In the genomic region with DNA sequence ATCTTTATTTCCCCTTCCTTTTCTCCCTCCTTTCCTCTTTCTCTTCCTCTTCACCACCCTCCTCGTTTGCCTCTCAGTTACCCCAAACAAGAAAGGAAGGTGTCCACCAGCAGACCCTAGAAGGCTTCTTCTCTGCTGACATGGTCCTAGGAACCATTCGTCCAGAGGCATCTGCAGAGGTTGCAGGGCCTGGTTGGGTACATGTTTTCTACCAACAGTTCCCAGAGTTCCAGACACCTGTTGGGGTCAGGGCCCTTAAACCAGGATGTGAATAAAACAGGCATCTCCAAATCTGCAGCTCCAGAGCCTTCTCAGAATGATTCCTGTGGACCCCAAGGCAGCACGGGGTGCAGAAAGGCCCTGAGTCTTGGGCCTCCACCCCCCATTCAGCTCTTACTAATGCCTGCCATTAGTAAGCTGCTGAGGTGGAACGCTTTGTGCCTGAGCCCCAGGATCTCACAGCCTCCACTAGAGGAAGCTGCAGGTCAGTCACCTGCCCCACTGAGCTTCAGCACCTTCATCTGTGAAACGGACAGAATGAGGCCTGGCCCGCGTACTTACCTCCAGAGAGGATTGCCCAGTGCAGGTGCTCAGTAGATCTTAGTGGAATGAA, we compare ENCODE assay signal across 14 cellular contexts.
"Had no signal": no experiment of that assay in that cellular context is flagged by ENCODE, and none has a peak within 500 bp of the region (broad histone marks: within the 10 kb centered on the region; RNA-seq: fewer than 3 reads in every experiment).

No MANE protein-coding gene starts in this region.

- H3K36me3 Mint-ChIP-seq: activated CD4-positive, alpha-beta memory T cell treated with anti-CD3 and anti-CD28 coated beads for 36 hours; brain; naive thymus-derived CD8-positive, alpha-beta T cell had no signal

- H3K4me1 Mint-ChIP-seq: brain; naive thymus-derived CD8-positive, alpha-beta T cell had no signal

- DNase-seq: activated CD4-positive, alpha-beta memory T cell treated with anti-CD3 and anti-CD28 coated beads for 36 hours; activated naive CD4-positive, alpha-beta T cell treated with anti-CD3 and anti-CD28 coated beads for 36 hours; activated T-cell treated with anti-CD3 and anti-CD28 coated beads, Interleukin-2, amount 50 U/mL, for 4 hours; anterior cingulate cortex; caudate nucleus; foreskin melanocyte; hypothalamus; left ventricle myocardium inferior; naive thymus-derived CD8-positive, alpha-beta T cell; stimulated activated naive CD4-positive, alpha-beta T cell treated with Interleukin-2 at 50 U/mL for 16 hours; SW 1271; T-helper 2 cell; thyroid gland had no signal

- H3K4me3 Mint-ChIP-seq: activated CD4-positive, alpha-beta memory T cell treated with anti-CD3 and anti-CD28 coated beads for 36 hours; activated naive CD4-positive, alpha-beta T cell treated with anti-CD3 and anti-CD28 coated beads for 36 hours; activated T-cell treated with anti-CD3 and anti-CD28 coated beads, Interleukin-2, amount 50 U/mL, for 4 hours; brain; naive thymus-derived CD8-positive, alpha-beta T cell had no signal

- H3K9me3 Mint-ChIP-seq: activated T-cell treated with anti-CD3 and anti-CD28 coated beads, Interleukin-2, amount 50 U/mL, for 4 hours had no signal

- ATAC-seq: activated T-cell treated with anti-CD3 and anti-CD28 coated beads, Interleukin-2, amount 50 U/mL, for 4 hours; naive thymus-derived CD8-positive, alpha-beta T cell had no signal

- H3K27ac Mint-ChIP-seq: activated CD4-positive, alpha-beta memory T cell treated with anti-CD3 and anti-CD28 coated beads for 36 hours; activated naive CD4-positive, alpha-beta T cell treated with anti-CD3 and anti-CD28 coated beads for 36 hours; brain had no signal
